Comparison of ENCODE assay signal across 29 cellular contexts in the genomic region with DNA sequence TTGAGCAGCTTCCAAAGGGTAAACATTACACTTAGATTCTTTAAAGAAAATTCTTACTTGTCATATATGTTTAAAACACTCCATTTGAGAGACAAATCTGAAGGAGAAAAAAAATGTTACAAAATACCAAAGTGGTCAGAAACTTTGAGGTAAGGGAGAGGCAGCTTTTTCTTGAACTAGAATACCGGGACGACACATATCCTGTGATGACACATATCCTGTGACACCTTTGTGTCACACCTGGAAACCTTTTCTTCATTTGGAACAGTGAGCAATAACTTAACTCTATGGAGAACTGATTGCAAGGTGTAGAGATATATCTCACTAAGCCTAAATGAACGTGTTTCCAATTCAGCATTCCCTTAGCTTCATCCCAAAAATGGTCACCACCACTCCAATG. TPM values are rescaled to one million over a fixed set of nuclear protein-coding genes. Genes with fewer than 3 reads are reported as not detected.
"Had no signal": no experiment of that assay in that cellular context is flagged by ENCODE, and none has a peak within 500 bp of the region (broad histone marks: within the 10 kb centered on the region; RNA-seq: fewer than 3 reads in every experiment).

No MANE protein-coding gene starts in this region.

- H3K9me3 ChIP-seq: colonic mucosa, esophagus squamous epithelium, lower lobe of right lung, right atrium auricular region, suprapubic skin, vagina had no signal

- DNase-seq: colonic mucosa; effector CD8-positive, alpha-beta T cell; endodermal cell; erythroblast; esophagus squamous epithelium; foreskin melanocyte; left ventricle myocardium superior; lower lobe of right lung; naive thymus-derived CD4-positive, alpha-beta T cell; stimulated activated CD4-positive, alpha-beta T cell treated with anti-CD3 and anti-CD28 coated beads, Interleukin-12 subunit alpha, Interleukin-12 subunit beta, amount 100 ng/mL, for 4 hours; stimulated activated CD4-positive, alpha-beta T cell treated with anti-CD3 and anti-CD28 coated beads, Interleukin-1b, Interleukin-23, amount 100 ng/mL, for 48 hours; stimulated activated CD4-positive, alpha-beta T cell treated with anti-CD3 and anti-CD28 coated beads, Interleukin-4, amount 100 ng/mL, for 1 hour; stimulated activated CD8-positive, alpha-beta memory T cell treated with anti-CD3 and anti-CD28 coated beads, Interleukin-4, amount 100 ng/mL, for 48 hours; stimulated activated naive CD4-positive, alpha-beta T cell; stimulated activated naive CD8-positive, alpha-beta T cell treated with anti-CD3 and anti-CD28 coated beads, Interleukin-15, amount 100 ng/mL, for 72 hours; trophoblast cell had no signal

- H3K36me3 ChIP-seq: colonic mucosa, esophagus squamous epithelium, lower lobe of right lung, neural progenitor cell, right atrium auricular region, suprapubic skin, vagina had no signal

- H3K4me1 ChIP-seq: colonic mucosa, lower lobe of right lung, neural progenitor cell, parathyroid adenoma had no signal

- H3K9me3 Mint-ChIP-seq: dendritic cell treated with granulocyte-macrophage colony-stimulating factor and Interleukin-4, amounts not matched to agents 40 ng/mL and 50 ng/mL, for 4 days; memory B cell; neural progenitor cell; stimulated activated naive CD8-positive, alpha-beta T cell treated with anti-CD3 and anti-CD28 coated beads, Interleukin-15, amount 100 ng/mL, for 72 hours had no signal

- H3K36me3 Mint-ChIP-seq: memory B cell, neural progenitor cell had no signal

- H3K4me2 ChIP-seq: neural progenitor cell, smooth muscle cell had no signal

- H3K27ac Mint-ChIP-seq: dendritic cell treated with granulocyte-macrophage colony-stimulating factor and Interleukin-4, amounts not matched to agents 40 ng/mL and 50 ng/mL, for 4 days; endodermal cell; memory B cell; naive thymus-derived CD4-positive, alpha-beta T cell; nephron; neural progenitor cell; progenitor cell of endocrine pancreas; stimulated activated naive CD8-positive, alpha-beta T cell treated with anti-CD3 and anti-CD28 coated beads, Interleukin-15, amount 100 ng/mL, for 72 hours had no signal

- H3K4me3 ChIP-seq: colonic mucosa, esophagus squamous epithelium, lower lobe of right lung, neural progenitor cell, right atrium auricular region, smooth muscle cell, suprapubic skin, vagina had no signal

- H3K9ac ChIP-seq: neural progenitor cell, parathyroid adenoma had no signal

- ATAC-seq: left ventricle myocardium superior; lower lobe of right lung; naive thymus-derived CD4-positive, alpha-beta T cell; sciatic nerve; stimulated activated naive CD8-positive, alpha-beta T cell treated with anti-CD3 and anti-CD28 coated beads, Interleukin-15, amount 100 ng/mL, for 72 hours had no signal

- H3K4me3 Mint-ChIP-seq: dendritic cell treated with granulocyte-macrophage colony-stimulating factor and Interleukin-4, amounts not matched to agents 40 ng/mL and 50 ng/mL, for 4 days; endodermal cell; memory B cell; naive thymus-derived CD4-positive, alpha-beta T cell; nephron; neural progenitor cell; stimulated activated naive CD8-positive, alpha-beta T cell treated with anti-CD3 and anti-CD28 coated beads, Interleukin-15, amount 100 ng/mL, for 72 hours had no signal

- H3K27ac ChIP-seq: colonic mucosa, esophagus squamous epithelium, lower lobe of right lung, neural progenitor cell, parathyroid adenoma, right atrium auricular region, suprapubic skin, vagina had no signal

- H3K27me3 ChIP-seq: colonic mucosa, vagina had no signal

- H2AFZ ChIP-seq: neural progenitor cell, parathyroid adenoma had no signal

- H3K79me2 ChIP-seq: parathyroid adenoma had no signal

RNA-seq across cellular contexts. Expression of a gene that starts 4.6 kb away (rescaled TPM):
- total RNA-seq: chondrocyte; naive thymus-derived CD4-positive, alpha-beta T cell; osteoblast; progenitor cell of endocrine pancreas; right atrium auricular region; smooth muscle cell had no signal
- polyA plus RNA-seq: naive thymus-derived CD4-positive, alpha-beta T cell; smooth muscle cell had no signal
